ENCODE assay signal across 1 cellular context in genomic region chr5:37717276-37717612, GRCh38.
TF ChIP-seq lines count a peak whose summit lies in the region.

No MANE protein-coding gene starts in this region.

TF ChIP-seq in IMR-90, 13 proteins besides CTCF, POLR2A, EP300 and RAD21 (continued from another document):
- TF ChIP-seq ELK1 (IDR thresholded peaks at IDR 0.05; ENCODE audit: borderline replicate concordance, low read depth, low read length), result no peak
- TF ChIP-seq SMC3 (IDR thresholded peaks at IDR 0.05; ENCODE audit: low read depth, low read length), result no peak
- no peak for TF ChIP-seq BHLHE40 (IDR thresholded peaks at IDR 0.05; ENCODE audit: low read depth, low read length)
- TF ChIP-seq RCOR1 (IDR thresholded peaks at IDR 0.05; ENCODE audit: insufficient replicate concordance, low read length), result no peak
- TF ChIP-seq NFE2L2 (IDR thresholded peaks at IDR 0.05; ENCODE audit: low read depth, low read length), result no peak
- TF ChIP-seq MXI1 (IDR thresholded peaks at IDR 0.05; ENCODE audit: borderline replicate concordance, low read depth, low read length), result no peak
- no peak for TF ChIP-seq RFX5 (IDR thresholded peaks at IDR 0.05; ENCODE audit: low read depth, low read length)
- no peak for TF ChIP-seq CHD1 (IDR thresholded peaks at IDR 0.05; ENCODE audit: low read depth, low read length)
- TF ChIP-seq MAZ (IDR thresholded peaks at IDR 0.05; ENCODE audit: borderline replicate concordance, low read depth, low read length), result no peak
